ENCODE assay signal across 15 cellular contexts in the genomic region with DNA sequence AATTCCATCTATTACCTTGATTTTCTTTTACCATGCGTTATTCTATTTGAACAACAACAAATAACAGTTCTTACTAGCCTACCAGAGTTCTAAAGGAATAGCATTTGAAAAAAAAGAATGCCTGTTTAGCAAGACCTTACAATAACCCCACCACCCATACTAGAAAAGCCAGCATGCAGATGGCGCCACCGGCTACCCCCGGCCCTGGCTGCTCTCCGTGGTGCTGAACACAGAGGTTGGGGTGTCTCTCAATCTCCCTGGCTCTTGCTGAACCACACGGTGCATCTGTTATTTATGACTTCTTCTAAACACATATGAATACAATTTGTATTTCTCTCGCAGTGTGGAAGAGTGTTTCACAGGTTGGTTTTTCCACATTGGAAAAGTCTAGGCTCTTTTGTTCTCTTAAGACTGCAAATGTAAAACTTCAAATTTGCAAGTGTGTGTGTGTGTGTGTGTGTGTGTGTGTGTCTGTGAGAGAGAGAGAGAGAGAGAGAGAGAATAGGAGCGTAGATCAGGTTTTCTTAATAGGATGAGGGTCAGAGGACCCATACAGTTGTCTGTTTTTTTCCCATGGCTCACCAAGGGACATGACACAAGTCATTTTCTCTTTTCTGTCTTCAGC. TPM values are rescaled to one million over a fixed set of nuclear protein-coding genes. Genes with fewer than 3 reads are reported as not detected.
DNase-seq lines count a peak whose midpoint lies in the region; ATAC-seq, FAIRE-seq and TF ChIP-seq lines count a peak whose summit lies in the region.
"Had no signal": no experiment of that assay in that cellular context is flagged by ENCODE, and none has a peak within 500 bp of the region (broad histone marks: within the 10 kb centered on the region; RNA-seq: fewer than 3 reads in every experiment).

No MANE protein-coding gene starts in this region.

- POLR2A ChIA-PET in K562 (lab: Yijun Ruan, JAX) = interaction anchor here (0.6 kb wide), 1 partner anchor 11 kb away, joined by 4 read pairs; no protein-coding TSS in a partner anchor

- TF ChIP-seq RAD21 in K562 (CRISPR knock-in tag; conservative IDR thresholded peaks at IDR 0.05 in 1 of 2, IDR thresholded peaks at IDR 0.05 in 1 of 2) = peak in 1 of 2 experiments; percentile 59; a peak in 3 of 4 replicates

- TF ChIP-seq EP300 in K562 (IDR thresholded peaks at IDR 0.05; ENCODE audit: low read length) = no peak

- H3K9me1 ChIP-seq in K562 (ENCODE audit: control insufficient read depth, insufficient read depth, low read length) = no peaks in the 10 kb centered on the region

- no peak overlapping the region for H3K4me3 Mint-ChIP-seq in activated CD8-positive, alpha-beta memory T cell treated with anti-CD3 and anti-CD28 coated beads, Interleukin-2, amount 10 ng/mL, durations not matched to agents 7 days and 5 days
- no peak overlapping the region for H3K4me3 Mint-ChIP-seq in progenitor cell of endocrine pancreas (ENCODE audit: low read depth)
- H3K4me3 Mint-ChIP-seq: B cell had no signal

- ATAC-seq in activated CD8-positive, alpha-beta memory T cell treated with anti-CD3 and anti-CD28 coated beads, Interleukin-2, amount 10 ng/mL, durations not matched to agents 7 days and 5 days = no peak
- ATAC-seq in K562 (peak; percentile 90), HG03378 (IDR thresholded peaks at IDR 0.05; ENCODE audit: unreplicated experiment) (no peak)

- H3K4me3 ChIP-seq in MG63 = no peak overlapping the region
- no peak overlapping the region for H3K4me3 ChIP-seq in K562
- H3K4me3 ChIP-seq: upper lobe of left lung had no signal

- WGBS in K562 (ENCODE audit: insufficient coverage, low coverage, missing lambda C conversion rate) = 1% methylated on average over 8 of the region's 8 CpGs

- CTCF ChIA-PET in activated CD8-positive, alpha-beta memory T cell treated with anti-CD3 and anti-CD28 coated beads, Interleukin-2, amount 10 ng/mL, durations not matched to agents 7 days and 5 days (lab: Charles Lee) = no interaction called here
- CTCF ChIA-PET in K562 (lab: Yijun Ruan, JAX; ENCODE audit: low intra/inter-chr PET ratio) = interaction anchor here (0.6 to 1.2 kb wide), 4 partner anchors 65 to 1063 kb away, joined by 3 to 4 read pairs (median 3); no protein-coding TSS in a partner anchor

- no peaks in the 10 kb centered on the region for H3K79me2 ChIP-seq in K562 (ENCODE audit: control insufficient read depth, insufficient read depth, low read length)

- no peaks in the 10 kb centered on the region for H3K4me1 Mint-ChIP-seq in activated CD8-positive, alpha-beta memory T cell treated with anti-CD3 and anti-CD28 coated beads, Interleukin-2, amount 10 ng/mL, durations not matched to agents 7 days and 5 days
- H3K4me1 Mint-ChIP-seq in progenitor cell of endocrine pancreas (ENCODE audit: low read depth) = peaks cover 10% of the 10 kb centered on the region
- H3K4me1 Mint-ChIP-seq: B cell had no signal

- DNase-seq in activated CD8-positive, alpha-beta memory T cell treated with anti-CD3 and anti-CD28 coated beads, Interleukin-2, amount 10 ng/mL, durations not matched to agents 7 days and 5 days = peak; percentile 46
- DNase-seq in activated CD8-positive, alpha-beta memory T cell treated with anti-CD3 and anti-CD28 coated beads for 24 hours = no peak
- DNase-seq in MG63 (peak; percentile 19), K562 (ENCODE audit: extremely low read depth in 1 of 4, low spot score in 3 of 4) (peak; percentile 67 to 82 (median 72)), progenitor cell of endocrine pancreas (ENCODE audit: low spot score, unreplicated experiment) (peak; percentile 65), NCI-H510A (lab: John Stamatoyannopoulos, UW) (no peak), HK-2 (ENCODE audit: unreplicated experiment) (no peak)
- DNase-seq: cortex of kidney, KG1, mesenchymal stem cell, upper lobe of left lung had no signal

- peak; percentile 72 for FAIRE-seq in K562 (lab: Jason Lieb, UNC)
- FAIRE-seq: frontal cortex, TTC549 had no signal

- TF ChIP-seq CTCF in K562 (IDR thresholded peaks at IDR 0.05 in 2 of 3, conservative IDR thresholded peaks at IDR 0.05 in 1 of 3; ENCODE audit: insufficient read depth in 2 of 3, low read depth in 1 of 3, low read length in 3 of 3) (peak; percentile 53 to 62 (median 61)), progenitor cell of endocrine pancreas (IDR thresholded peaks at IDR 0.05; ENCODE audit: unreplicated experiment) (peak; percentile 34)

- BruUV-seq in K562 (replicated peaks; lab: Mats Ljungman, UMichigan) = no TSS peak

- no peak overlapping the region for H2AFZ ChIP-seq in K562 (ENCODE audit: low read depth, low read length)

- H3K9me3 Mint-ChIP-seq in activated CD8-positive, alpha-beta memory T cell treated with anti-CD3 and anti-CD28 coated beads, Interleukin-2, amount 10 ng/mL, durations not matched to agents 7 days and 5 days (ENCODE audit: low read depth) = no peaks in the 10 kb centered on the region
- H3K9me3 Mint-ChIP-seq in progenitor cell of endocrine pancreas (ENCODE audit: low read depth) = no peaks in the 10 kb centered on the region

- H3K27ac Mint-ChIP-seq in activated CD8-positive, alpha-beta memory T cell treated with anti-CD3 and anti-CD28 coated beads, Interleukin-2, amount 10 ng/mL, durations not matched to agents 7 days and 5 days = no peak overlapping the region
- H3K27ac Mint-ChIP-seq in progenitor cell of endocrine pancreas = no peak overlapping the region
- H3K27ac Mint-ChIP-seq: B cell had no signal

- H3K9me3 ChIP-seq in MG63 = no peaks in the 10 kb centered on the region
- no peaks in the 10 kb centered on the region for H3K9me3 ChIP-seq in K562 (replicated peaks; ENCODE audit: control insufficient read depth, insufficient read depth, low read depth, low read length)
- H3K9me3 ChIP-seq: upper lobe of left lung had no signal

- no peaks in the 10 kb centered on the region for H3K27me3 ChIP-seq in MG63
- no peaks in the 10 kb centered on the region for H3K27me3 ChIP-seq in K562 (ENCODE audit: control insufficient read depth in 2 of 2, insufficient read depth in 2 of 2, low read length in 2 of 2)
- H3K27me3 ChIP-seq: upper lobe of left lung had no signal

- in situ Hi-C loops in K562 (cut with MboI) = no loop called here

- no peak overlapping the region for H3K4me2 ChIP-seq in K562 (ENCODE audit: insufficient read depth, low read length)

- intact Hi-C loops in K562 (cut with micrococcal nuclease) = loop anchor here (10.0 kb wide), 2 partner anchors 316 to 414 kb away; no protein-coding TSS in a partner anchor

- H3K36me3 ChIP-seq in MG63 = no peaks in the 10 kb centered on the region
- no peaks in the 10 kb centered on the region for H3K36me3 ChIP-seq in K562 (ENCODE audit: control insufficient read depth, insufficient read depth, low read length)
- H3K36me3 ChIP-seq: upper lobe of left lung had no signal

- peaks cover 1% of the 10 kb centered on the region for H3K27me3 Mint-ChIP-seq in activated CD8-positive, alpha-beta memory T cell treated with anti-CD3 and anti-CD28 coated beads, Interleukin-2, amount 10 ng/mL, durations not matched to agents 7 days and 5 days
- H3K27me3 Mint-ChIP-seq in progenitor cell of endocrine pancreas = peaks cover 61% of the 10 kb centered on the region

- peaks cover 4% of the 10 kb centered on the region; the same call in 1 of the 2 replicates for H4K20me1 ChIP-seq in K562 (replicated peaks; ENCODE audit: control insufficient read depth, insufficient read depth, low read length)

- H3K9ac ChIP-seq in K562 (ENCODE audit: insufficient read depth in 1 of 2, low read depth in 2 of 2, low read length in 2 of 2) = no peak overlapping the region

- no peak for TF ChIP-seq POLR2A in K562 (conservative IDR thresholded peaks at IDR 0.05)

- no peaks in the 10 kb centered on the region for H3K36me3 Mint-ChIP-seq in activated CD8-positive, alpha-beta memory T cell treated with anti-CD3 and anti-CD28 coated beads, Interleukin-2, amount 10 ng/mL, durations not matched to agents 7 days and 5 days
- H3K36me3 Mint-ChIP-seq in progenitor cell of endocrine pancreas (ENCODE audit: insufficient read depth) = no peaks in the 10 kb centered on the region

- no peaks in the 10 kb centered on the region for H3K4me1 ChIP-seq in K562 (replicated peaks in 1 of 2; ENCODE audit: control insufficient read depth in 2 of 2, insufficient read depth in 2 of 2, low read length in 2 of 2)
- H3K4me1 ChIP-seq: upper lobe of left lung had no signal

- no peak overlapping the region for H3K27ac ChIP-seq in K562 (ENCODE audit: extremely low read depth, low read depth, low read length)
- H3K27ac ChIP-seq: upper lobe of left lung had no signal

TF ChIP-seq in K562, 482 proteins besides CTCF, POLR2A, EP300 and RAD21 (continues in another document):
- TF ChIP-seq NCOA1 (IDR thresholded peaks at IDR 0.05; ENCODE audit: low read depth) (0 out of 2 replicates have a peak, but pooled peaks have one; percentile 40), PURB (CRISPR knock-in tag; IDR thresholded peaks at IDR 0.05; ENCODE audit: low read depth) (no peak), LARP7 (IDR thresholded peaks at IDR 0.05) (no peak), ZNF124 (CRISPR knock-in tag; IDR thresholded peaks at IDR 0.05) (no peak), PRMT5 (CRISPR knock-in tag; IDR thresholded peaks at IDR 0.05) (peak; percentile 90), TAF7 (tag; IDR thresholded peaks at IDR 0.05) (no peak)

RNA-seq across cellular contexts. Expression of a gene that starts 13.6 kb away (rescaled TPM):
- total RNA-seq in activated CD8-positive, alpha-beta memory T cell treated with anti-CD3 and anti-CD28 coated beads, Interleukin-2, amount 10 ng/mL, durations not matched to agents 7 days and 5 days = not detected
- 0.66 TPM in 1 of 2 replicates, not detected in the other for total RNA-seq in MG63 (2014; rRNA removed; shearing (Covaris generic); ENCODE audit: low replicate concordance)
- total RNA-seq in K562 (2011; cell fraction: chromatin; rRNA removed; ENCODE audit: low replicate concordance) = not detected in 2 replicates
- total RNA-seq in K562 (2011; cell fraction: nucleolus; rRNA removed) = not detected in 2 replicates
- total RNA-seq in K562 (2011; cell fraction: nucleoplasm; rRNA removed) = not detected in 2 replicates
- total RNA-seq in K562 (2014; rRNA removed) = not detected in 2 replicates
- not detected in 2 replicates for total RNA-seq in K562 (2014; rRNA removed; fragmentation: Illumina TruSeq; extraction: Trizol)
- total RNA-seq in K562 (2015; rRNA removed; fragmentation: Illumina TruSeq; extraction: Trizol) = not detected in 2 replicates
- not detected in 2 replicates for total RNA-seq in K562 (2021)
- not detected in 2 replicates for polyA plus RNA-seq in K562 (2011; rRNA removed)
- polyA plus RNA-seq in K562 (2011; cell fraction: cytosol; rRNA removed) = not detected in 2 replicates
- polyA plus RNA-seq in K562 (2011; cell fraction: nucleus; rRNA removed) = not detected in 2 replicates
- polyA plus RNA-seq in K562 (2012) = 0.03 TPM in 1 of 2 replicates, not detected in the other
- not detected in 2 replicates for polyA plus RNA-seq in K562 (2014; fragmentation: Illumina TruSeq; extraction: Trizol)
- not detected for polyA plus RNA-seq in K562 (2014; fragmentation: Nextera tagmentation; extraction: Ambion mirVana)
- not detected in 2 replicates for polyA plus RNA-seq in K562 (2014; rRNA removed)
- not detected in 2 replicates for polyA minus RNA-seq in K562 (2011; rRNA and poly(A)+ RNA removed)
- not detected in 2 replicates for polyA minus RNA-seq in K562 (2011; cell fraction: cytosol; rRNA and poly(A)+ RNA removed)
- not detected in 2 replicates for polyA minus RNA-seq in K562 (2011; cell fraction: nucleus; rRNA and poly(A)+ RNA removed)
- 0.38 and 0.41 TPM in 2 replicates for total RNA-seq in progenitor cell of endocrine pancreas

Comparison
In these comparisons a context has a peak if more than half of its experiments do, and no peak if none do; other contexts are left out.
1. DNase-seq: peak in activated CD8-positive, alpha-beta memory T cell treated with anti-CD3 and anti-CD28 coated beads, Interleukin-2, amount 10 ng/mL, durations not matched to agents 7 days and 5 days (single experiment), MG63 (single experiment), K562 (4 of 4) and progenitor cell of endocrine pancreas (single experiment); none in activated CD8-positive, alpha-beta memory T cell treated with anti-CD3 and anti-CD28 coated beads for 24 hours (single experiment), NCI-H510A (single experiment) and HK-2 (single experiment).